In genomic region chr12:104682790-104683279, GRCh38 we compare ENCODE assay signal across 8 cellular contexts.
DNase-seq lines count a peak whose midpoint lies in the region; ATAC-seq, FAIRE-seq and TF ChIP-seq lines count a peak whose summit lies in the region.

No MANE protein-coding gene starts in this region.

- peaks cover 80 to 98% of the 10 kb centered on the region in 2 donors for H3K4me1 Mint-ChIP-seq in natural killer cell treated with Interleukin-12 subunit alpha and Interleukin-12 subunit beta and Interleukin-15 and Interleukin-18, amount 100 ng/mL, for 72 hours (ENCODE audit: low read depth in 2 of 2)

- H3K27ac Mint-ChIP-seq in natural killer cell treated with Interleukin-12 subunit alpha and Interleukin-12 subunit beta and Interleukin-15 and Interleukin-18, amount 100 ng/mL, for 72 hours = peak overlapping the region; percentile 93 to 96

- ATAC-seq in GM18909 (IDR thresholded peaks at IDR 0.05; ENCODE audit: poor library complexity, unreplicated experiment) (peak; percentile 55), HG03520 (IDR thresholded peaks at IDR 0.05; ENCODE audit: unreplicated experiment) (peak; percentile 46), GM18520 (IDR thresholded peaks at IDR 0.05; ENCODE audit: unreplicated experiment) (no peak)
- peak; percentile 81 for ATAC-seq in natural killer cell treated with Interleukin-12 subunit alpha and Interleukin-12 subunit beta and Interleukin-15 and Interleukin-18, amount 100 ng/mL, for 72 hours

- peak; percentile 54 to 59 for DNase-seq in activated CD8-positive, alpha-beta memory T cell treated with anti-CD3 and anti-CD28 coated beads for 4 hours (ENCODE audit: low read depth in 2 of 2)
- DNase-seq in natural killer cell treated with Interleukin-12 subunit alpha and Interleukin-12 subunit beta and Interleukin-15 and Interleukin-18, amount 100 ng/mL, for 72 hours (ENCODE audit: low spot score) = peak; percentile 91
- DNase-seq in D721Med (ENCODE audit: insufficient read length, low spot score) (no peak), cerebellum (ENCODE audit: low spot score) (no peak), coronary artery (ENCODE audit: low spot score) (no peak)

- peak overlapping the region; percentile 77 for H3K4me3 Mint-ChIP-seq in natural killer cell treated with Interleukin-12 subunit alpha and Interleukin-12 subunit beta and Interleukin-15 and Interleukin-18, amount 100 ng/mL, for 72 hours

- TF ChIP-seq CTCF in D721Med (IDR thresholded peaks at IDR 0.05; ENCODE audit: insufficient read depth, missing control alignments) = no peak
- no peak for TF ChIP-seq CTCF in coronary artery (IDR thresholded peaks at IDR 0.05)

- H3K9me3 Mint-ChIP-seq in natural killer cell treated with Interleukin-12 subunit alpha and Interleukin-12 subunit beta and Interleukin-15 and Interleukin-18, amount 100 ng/mL, for 72 hours = peaks cover 6% of the 10 kb centered on the region

- H3K27ac ChIP-seq in coronary artery = no peak overlapping the region

- H3K4me3 ChIP-seq in coronary artery = no peak overlapping the region

- no peaks in the 10 kb centered on the region for H3K27me3 Mint-ChIP-seq in natural killer cell treated with Interleukin-12 subunit alpha and Interleukin-12 subunit beta and Interleukin-15 and Interleukin-18, amount 100 ng/mL, for 72 hours

- no peak for FAIRE-seq in D721Med (lab: Jason Lieb, UNC)

- H3K36me3 Mint-ChIP-seq in natural killer cell treated with Interleukin-12 subunit alpha and Interleukin-12 subunit beta and Interleukin-15 and Interleukin-18, amount 100 ng/mL, for 72 hours = peaks cover 23% of the 10 kb centered on the region

Comparison
In these comparisons a context has a peak if more than half of its experiments do, and no peak if none do; other contexts are left out.
1. DNase-seq: peak in activated CD8-positive, alpha-beta memory T cell treated with anti-CD3 and anti-CD28 coated beads for 4 hours (2 of 2) and natural killer cell treated with Interleukin-12 subunit alpha and Interleukin-12 subunit beta and Interleukin-15 and Interleukin-18, amount 100 ng/mL, for 72 hours (single experiment); none in D721Med (single experiment), cerebellum (single experiment) and coronary artery (single experiment).